In genomic region chrX:30307466-30307865, GRCh38 we compare ENCODE assay signal across 14 cellular contexts. TPM values are rescaled to one million over a fixed set of nuclear protein-coding genes. Genes with fewer than 3 reads are reported as not detected.
DNase-seq lines count a peak whose midpoint lies in the region; ATAC-seq and TF ChIP-seq lines count a peak whose summit lies in the region.
"Had no signal": no experiment of that assay in that cellular context is flagged by ENCODE, and none has a peak within 500 bp of the region (broad histone marks: within the 10 kb centered on the region; RNA-seq: fewer than 3 reads in every experiment).

No MANE protein-coding gene starts in this region.

- intact Hi-C loops in testis (cut with DNase I; ENCODE audit: low total_unique reads) (no loop called here), tibial artery (cut with DNase I; ENCODE audit: low total_unique reads) (no loop called here)

- no peaks in the 10 kb centered on the region for H4K20me1 ChIP-seq in GM23338 (replicated peaks; ENCODE audit: insufficient read depth)

- H3K36me3 ChIP-seq in GM23338 (ENCODE audit: insufficient read depth) (no peaks in the 10 kb centered on the region), SK-N-MC (ENCODE audit: insufficient read depth, low read length) (peaks cover 28% of the 10 kb centered on the region), testis (ENCODE audit: low read depth, missing control alignments) (no peaks in the 10 kb centered on the region), tibial artery (no peaks in the 10 kb centered on the region)

- H3K9ac ChIP-seq in SK-N-MC (ENCODE audit: insufficient read length) = peak overlapping the region; percentile 80

- peaks cover 11% of the 10 kb centered on the region for H3K4me1 Mint-ChIP-seq in GM23338

- H3K27ac Mint-ChIP-seq in GM23338 = no peak overlapping the region
- H3K27ac Mint-ChIP-seq: CD4-positive, alpha-beta memory T cell had no signal

- ATAC-seq in GM23338 = no peak

- TF ChIP-seq CTCF in GM23338 (conservative IDR thresholded peaks at IDR 0.05; ENCODE audit: low read depth in 2 of 2) (no peak), testis (IDR thresholded peaks at IDR 0.05) (no peak), tibial artery (IDR thresholded peaks at IDR 0.05) (no peak)

- no peak overlapping the region for H3K4me2 ChIP-seq in GM23338

- H3K9me3 ChIP-seq in SK-N-MC (ENCODE audit: low read depth, low read length) = no peaks in the 10 kb centered on the region
- H3K9me3 ChIP-seq in testis = no peaks in the 10 kb centered on the region
- H3K9me3 ChIP-seq in tibial artery = no peaks in the 10 kb centered on the region

- no peaks in the 10 kb centered on the region for H3K9me2 ChIP-seq in GM23338 (ENCODE audit: insufficient read depth)

- H3K79me2 ChIP-seq in GM23338 (replicated peaks; ENCODE audit: insufficient read depth) = no peaks in the 10 kb centered on the region

- no peaks in the 10 kb centered on the region for H3K36me3 Mint-ChIP-seq in GM23338 (ENCODE audit: low read depth)
- H3K36me3 Mint-ChIP-seq: CD4-positive, alpha-beta memory T cell had no signal

- H3K27ac ChIP-seq in GM23338 (ENCODE audit: low read depth) = no peak overlapping the region
- peak overlapping the region; percentile 98 for H3K27ac ChIP-seq in SK-N-MC
- peak overlapping the region in 1 of 2 donors; percentile 59 for H3K27ac ChIP-seq in testis
- no peak overlapping the region for H3K27ac ChIP-seq in tibial artery

- H3K4me3 ChIP-seq in GM23338 = no peak overlapping the region
- peak overlapping the region; percentile 80 for H3K4me3 ChIP-seq in SK-N-MC
- peak overlapping the region; percentile 37 to 64 for H3K4me3 ChIP-seq in testis
- no peak overlapping the region for H3K4me3 ChIP-seq in tibial artery

- H3K4me1 ChIP-seq in GM23338 (ENCODE audit: insufficient read depth) = no peaks in the 10 kb centered on the region
- no peaks in the 10 kb centered on the region for H3K4me1 ChIP-seq in testis
- peaks cover 0 to 18% (median 5%) of the 10 kb centered on the region in 4 donors for H3K4me1 ChIP-seq in tibial artery

- H3K27me3 Mint-ChIP-seq in GM23338 (ENCODE audit: insufficient read depth, low read depth, poor library complexity) = peaks cover 31% of the 10 kb centered on the region

- H3K27me3 ChIP-seq in GM23338 (ENCODE audit: insufficient read depth) = peaks cover 46% of the 10 kb centered on the region
- H3K27me3 ChIP-seq in testis = no peaks in the 10 kb centered on the region
- H3K27me3 ChIP-seq in tibial artery = peaks cover 0 to 13% of the 10 kb centered on the region in 2 donors

- no peaks in the 10 kb centered on the region for H3K9me3 Mint-ChIP-seq in GM23338

- WGBS in testis, 2 donors = 25 to 33% methylated on average over 1 of the region's 1 CpG

- H3K4me3 Mint-ChIP-seq in GM23338 = peak overlapping the region; percentile 45; the same call in 1 of the 3 replicates
- H3K4me3 Mint-ChIP-seq: CD4-positive, alpha-beta memory T cell had no signal

- no peak overlapping the region for H2AFZ ChIP-seq in GM23338

- no peaks in the 10 kb centered on the region for H3F3A ChIP-seq in GM23338 (replicated peaks; ENCODE audit: low read depth)

- no peak for TF ChIP-seq POLR2A in testis (IDR thresholded peaks at IDR 0.05)

- no peak for DNase-seq in GM23338 (ENCODE audit: low spot score)
- DNase-seq in SK-N-MC (ENCODE audit: low read depth, low spot score) = no peak
- DNase-seq in medulla oblongata (ENCODE audit: extremely low spot score) = peak; percentile 2
- no peak for DNase-seq in testis
- DNase-seq in tibial artery = no peak
- DNase-seq in GM03348 (ENCODE audit: low spot score) = no peak
- no peak for DNase-seq in amygdala (lab: John Stamatoyannopoulos, UW)
- DNase-seq: CD4-positive, alpha-beta memory T cell; DMS79 treated with DMSO at 0.1 percent for 48 hours; NK-92 treated with Interleukin-12 subunit alpha and Interleukin-12 subunit beta, amount 100 ng/mL, for 24 hours; OCI-M1; RPMI8226; SIG-M5 had no signal

TF ChIP-seq in GM23338, 12 proteins besides CTCF, POLR2A, EP300 and RAD21 (continues in another document):
- TF ChIP-seq POLR2AphosphoS5 (IDR thresholded peaks at IDR 0.05; ENCODE audit: low read depth) = no peak
- no peak for TF ChIP-seq EZH2phosphoT487 (IDR thresholded peaks at IDR 0.05; ENCODE audit: unreplicated experiment)
- TF ChIP-seq, protein P1, sequence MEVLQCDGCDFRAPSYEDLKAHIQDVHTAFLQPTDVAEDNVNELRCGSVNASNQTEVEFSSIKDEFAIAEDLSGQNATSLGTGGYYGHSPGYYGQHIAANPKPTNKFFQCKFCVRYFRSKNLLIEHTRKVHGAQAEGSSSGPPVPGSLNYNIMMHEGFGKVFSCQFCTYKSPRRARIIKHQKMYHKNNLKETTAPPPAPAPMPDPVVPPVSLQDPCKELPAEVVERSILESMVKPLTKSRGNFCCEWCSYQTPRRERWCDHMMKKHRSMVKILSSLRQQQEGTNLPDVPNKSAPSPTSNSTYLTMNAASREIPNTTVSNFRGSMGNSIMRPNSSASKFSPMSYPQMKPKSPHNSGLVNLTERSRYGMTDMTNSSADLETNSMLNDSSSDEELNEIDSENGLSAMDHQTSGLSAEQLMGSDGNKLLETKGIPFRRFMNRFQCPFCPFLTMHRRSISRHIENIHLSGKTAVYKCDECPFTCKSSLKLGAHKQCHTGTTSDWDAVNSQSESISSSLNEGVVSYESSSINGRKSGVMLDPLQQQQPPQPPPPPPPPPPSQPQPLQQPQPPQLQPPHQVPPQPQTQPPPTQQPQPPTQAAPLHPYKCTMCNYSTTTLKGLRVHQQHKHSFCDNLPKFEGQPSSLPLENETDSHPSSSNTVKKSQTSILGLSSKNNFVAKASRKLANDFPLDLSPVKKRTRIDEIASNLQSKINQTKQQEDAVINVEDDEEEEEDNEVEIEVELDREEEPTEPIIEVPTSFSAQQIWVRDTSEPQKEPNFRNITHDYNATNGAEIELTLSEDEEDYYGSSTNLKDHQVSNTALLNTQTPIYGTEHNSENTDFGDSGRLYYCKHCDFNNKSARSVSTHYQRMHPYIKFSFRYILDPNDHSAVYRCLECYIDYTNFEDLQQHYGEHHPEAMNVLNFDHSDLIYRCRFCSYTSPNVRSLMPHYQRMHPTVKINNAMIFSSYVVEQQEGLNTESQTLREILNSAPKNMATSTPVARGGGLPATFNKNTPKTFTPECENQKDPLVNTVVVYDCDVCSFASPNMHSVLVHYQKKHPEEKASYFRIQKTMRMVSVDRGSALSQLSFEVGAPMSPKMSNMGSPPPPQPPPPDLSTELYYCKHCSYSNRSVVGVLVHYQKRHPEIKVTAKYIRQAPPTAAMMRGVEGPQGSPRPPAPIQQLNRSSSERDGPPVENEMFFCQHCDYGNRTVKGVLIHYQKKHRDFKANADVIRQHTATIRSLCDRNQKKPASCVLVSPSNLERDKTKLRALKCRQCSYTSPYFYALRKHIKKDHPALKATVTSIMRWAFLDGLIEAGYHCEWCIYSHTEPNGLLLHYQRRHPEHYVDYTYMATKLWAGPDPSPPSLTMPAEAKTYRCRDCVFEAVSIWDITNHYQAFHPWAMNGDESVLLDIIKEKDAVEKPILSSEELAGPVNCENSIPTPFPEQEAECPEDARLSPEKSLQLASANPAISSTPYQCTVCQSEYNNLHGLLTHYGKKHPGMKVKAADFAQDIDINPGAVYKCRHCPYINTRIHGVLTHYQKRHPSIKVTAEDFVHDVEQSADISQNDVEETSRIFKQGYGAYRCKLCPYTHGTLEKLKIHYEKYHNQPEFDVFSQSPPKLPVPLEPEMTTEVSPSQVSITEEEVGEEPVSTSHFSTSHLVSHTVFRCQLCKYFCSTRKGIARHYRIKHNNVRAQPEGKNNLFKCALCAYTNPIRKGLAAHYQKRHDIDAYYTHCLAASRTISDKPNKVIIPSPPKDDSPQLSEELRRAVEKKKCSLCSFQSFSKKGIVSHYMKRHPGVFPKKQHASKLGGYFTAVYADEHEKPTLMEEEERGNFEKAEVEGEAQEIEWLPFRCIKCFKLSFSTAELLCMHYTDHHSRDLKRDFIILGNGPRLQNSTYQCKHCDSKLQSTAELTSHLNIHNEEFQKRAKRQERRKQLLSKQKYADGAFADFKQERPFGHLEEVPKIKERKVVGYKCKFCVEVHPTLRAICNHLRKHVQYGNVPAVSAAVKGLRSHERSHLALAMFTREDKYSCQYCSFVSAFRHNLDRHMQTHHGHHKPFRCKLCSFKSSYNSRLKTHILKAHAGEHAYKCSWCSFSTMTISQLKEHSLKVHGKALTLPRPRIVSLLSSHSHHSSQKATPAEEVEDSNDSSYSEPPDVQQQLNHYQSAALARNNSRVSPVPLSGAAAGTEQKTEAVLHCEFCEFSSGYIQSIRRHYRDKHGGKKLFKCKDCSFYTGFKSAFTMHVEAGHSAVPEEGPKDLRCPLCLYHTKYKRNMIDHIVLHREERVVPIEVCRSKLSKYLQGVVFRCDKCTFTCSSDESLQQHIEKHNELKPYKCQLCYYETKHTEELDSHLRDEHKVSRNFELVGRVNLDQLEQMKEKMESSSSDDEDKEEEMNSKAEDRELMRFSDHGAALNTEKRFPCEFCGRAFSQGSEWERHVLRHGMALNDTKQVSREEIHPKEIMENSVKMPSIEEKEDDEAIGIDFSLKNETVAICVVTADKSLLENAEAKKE (CRISPR knock-in tag; IDR thresholded peaks at IDR 0.05) = no peak
- TF ChIP-seq ZNF114 (CRISPR knock-in tag; IDR thresholded peaks at IDR 0.05) = no peak
- no peak for TF ChIP-seq ZNF331 (CRISPR knock-in tag; IDR thresholded peaks at IDR 0.05; ENCODE audit: low read depth)
- TF ChIP-seq JUNB (IDR thresholded peaks at IDR 0.05; ENCODE audit: unreplicated experiment) = no peak
- TF ChIP-seq ETS1 (IDR thresholded peaks at IDR 0.05) = no peak

RNA-seq across cellular contexts. Expression of gene NR0B1, which starts 1.7 kb away (rescaled TPM):
- total RNA-seq in GM23338 (2014; rRNA removed; shearing (Covaris generic)) = 0.16 and 0.45 TPM in 2 replicates
- polyA plus RNA-seq in GM23338 (2016; fragmentation: Nextera tagmentation; extraction: Ambion mirVana) (0.26 and 0.63 TPM in 2 replicates), testis (ENCODE audit: insufficient read depth, low read depth, low replicate concordance) (29.0 TPM)
- 10 to 100 TPM; 60.6 to 81.5 TPM for total RNA-seq in testis
- total RNA-seq: CD4-positive, alpha-beta memory T cell; MCF 10A had no signal
- polyA plus RNA-seq: CD4-positive, alpha-beta memory T cell had no signal

Comparison
In these comparisons a context has a peak if more than half of its experiments do, and no peak if none do; other contexts are left out.
1. H3K4me3 ChIP-seq: peak in SK-N-MC (single experiment) and testis (2 of 2); none in GM23338 (single experiment) and tibial artery (0 of 2).
2. RNA of gene NR0B1, which starts 1.7 kb away (total RNA-seq): 60.6 to 81.5 TPM in testis; 0.16 to 0.45 TPM in GM23338; every median in the first group is over 10 times any median in the second.